ENCODE assay signal across 20 cellular contexts in the genomic region with DNA sequence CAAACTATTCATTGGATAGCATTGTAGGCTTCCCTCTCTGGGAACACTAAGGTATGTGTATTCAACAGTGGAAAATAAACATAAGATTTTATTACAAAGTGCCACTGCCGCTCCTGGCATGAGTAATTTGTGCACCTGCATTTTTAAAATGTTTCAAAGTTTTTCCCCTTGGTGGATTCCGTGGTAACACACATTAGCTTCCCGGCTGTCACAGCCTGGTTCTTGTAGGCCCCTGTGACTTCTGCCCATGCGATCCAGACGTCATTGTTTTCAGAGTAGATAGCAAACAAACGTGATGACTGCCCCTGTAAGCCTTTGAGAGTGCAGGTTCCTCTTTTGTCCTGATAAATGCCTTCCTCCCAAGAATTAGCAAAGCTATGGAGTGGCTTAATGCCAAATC.
DNase-seq lines count a peak whose midpoint lies in the region; ATAC-seq and TF ChIP-seq lines count a peak whose summit lies in the region.
"Had no signal": no experiment of that assay in that cellular context is flagged by ENCODE, and none has a peak within 500 bp of the region (broad histone marks: within the 10 kb centered on the region; RNA-seq: fewer than 3 reads in every experiment).

No MANE protein-coding gene starts in this region.

- H3K4me3 ChIP-seq in GM23338 = no peak overlapping the region
- H3K4me3 ChIP-seq in neural progenitor cell = no peak overlapping the region
- H3K4me3 ChIP-seq: GM12878, suprapubic skin had no signal

- H3K79me2 ChIP-seq in GM23338 (replicated peaks; ENCODE audit: insufficient read depth) = no peaks in the 10 kb centered on the region
- no peaks in the 10 kb centered on the region for H3K79me2 ChIP-seq in neural progenitor cell (ENCODE audit: low read depth)

- no peaks in the 10 kb centered on the region for H4K20me1 ChIP-seq in GM23338 (replicated peaks; ENCODE audit: insufficient read depth)
- H4K20me1 ChIP-seq in neural progenitor cell (ENCODE audit: low read depth) = no peaks in the 10 kb centered on the region

- H3F3A ChIP-seq in GM23338 (replicated peaks; ENCODE audit: low read depth) (no peaks in the 10 kb centered on the region), neural progenitor cell (ENCODE audit: low read depth) (peaks cover 40% of the 10 kb centered on the region)

- H3K4me1 Mint-ChIP-seq in GM23338 (peaks cover 21% of the 10 kb centered on the region), activated B cell treated with CpG ODN at 0.5 μM for 24 hours (peaks cover 56% of the 10 kb centered on the region), neural progenitor cell (peaks cover 40% of the 10 kb centered on the region)

- H3K9me2 ChIP-seq in GM23338 (ENCODE audit: insufficient read depth) = peaks cover 12% of the 10 kb centered on the region

- H3K27ac Mint-ChIP-seq in GM23338 = no peak overlapping the region; the same call in 1 of the 2 replicates
- peak overlapping the region; percentile 63 for H3K27ac Mint-ChIP-seq in activated B cell treated with CpG ODN at 0.5 μM for 24 hours
- H3K27ac Mint-ChIP-seq in neural progenitor cell = peak overlapping the region; percentile 69
- H3K27ac Mint-ChIP-seq: T-cell had no signal

- no peaks in the 10 kb centered on the region for H3K27me3 ChIP-seq in GM23338 (ENCODE audit: insufficient read depth)
- H3K27me3 ChIP-seq in neural progenitor cell = no peaks in the 10 kb centered on the region
- H3K27me3 ChIP-seq: suprapubic skin had no signal

- CTCF ChIA-PET in activated B cell treated with CpG ODN at 0.5 μM for 24 hours (lab: Charles Lee) = no interaction called here

- peak overlapping the region; percentile 23; the same call in 1 of the 2 replicates for H3K4me2 ChIP-seq in GM23338
- H3K4me2 ChIP-seq in neural progenitor cell = peak overlapping the region; percentile 55
- H3K4me2 ChIP-seq: KMS-11 had no signal

- no peak overlapping the region for H3K4me3 Mint-ChIP-seq in GM23338
- H3K4me3 Mint-ChIP-seq in activated B cell treated with CpG ODN at 0.5 μM for 24 hours = no peak overlapping the region
- H3K4me3 Mint-ChIP-seq in neural progenitor cell = no peak overlapping the region
- H3K4me3 Mint-ChIP-seq: neural crest cell, T-cell had no signal

- no peak for TF ChIP-seq CTCF in GM23338 (conservative IDR thresholded peaks at IDR 0.05; ENCODE audit: low read depth in 2 of 2)
- no peak for TF ChIP-seq CTCF in activated B cell treated with CpG ODN at 0.5 μM for 24 hours (IDR thresholded peaks at IDR 0.05)
- TF ChIP-seq CTCF in neural progenitor cell (IDR thresholded peaks at IDR 0.05) = no peak

- H3K9me3 ChIP-seq in neural progenitor cell (ENCODE audit: low read depth) = no peaks in the 10 kb centered on the region
- H3K9me3 ChIP-seq: suprapubic skin had no signal

- no peaks in the 10 kb centered on the region; the same call in 2 of the 3 replicates for H3K36me3 Mint-ChIP-seq in GM23338 (ENCODE audit: low read depth)
- H3K36me3 Mint-ChIP-seq in activated B cell treated with CpG ODN at 0.5 μM for 24 hours (ENCODE audit: low read depth) = no peaks in the 10 kb centered on the region
- peaks cover 25% of the 10 kb centered on the region for H3K36me3 Mint-ChIP-seq in neural progenitor cell
- H3K36me3 Mint-ChIP-seq: T-cell had no signal

- H3K36me3 ChIP-seq in GM23338 (ENCODE audit: insufficient read depth) (no peaks in the 10 kb centered on the region), neural progenitor cell (no peaks in the 10 kb centered on the region)
- H3K36me3 ChIP-seq: suprapubic skin had no signal

- H3K27ac ChIP-seq in GM23338 (ENCODE audit: low read depth) (no peak overlapping the region), neural progenitor cell (peak overlapping the region; percentile 83)
- H3K27ac ChIP-seq: KMS-11, RWPE1, suprapubic skin had no signal

- POLR2A ChIA-PET in activated B cell treated with CpG ODN at 0.5 μM for 24 hours (lab: Charles Lee) = interaction anchor here (0.6 kb wide), 1 partner anchor 10 kb away, joined by 7 read pairs; no protein-coding TSS in a partner anchor

- H3K27me3 Mint-ChIP-seq in GM23338 (ENCODE audit: insufficient read depth, low read depth, poor library complexity) (no peaks in the 10 kb centered on the region), activated B cell treated with CpG ODN at 0.5 μM for 24 hours (no peaks in the 10 kb centered on the region), neural progenitor cell (ENCODE audit: insufficient read depth, low read depth) (peaks cover 5% of the 10 kb centered on the region)
- H3K27me3 Mint-ChIP-seq: T-cell had no signal

- no peak overlapping the region for H3K9ac ChIP-seq in neural progenitor cell
- H3K9ac ChIP-seq: KMS-11 had no signal

- DNase-seq in GM23338 (ENCODE audit: low spot score) = peak; percentile 37
- DNase-seq in NCI-H345 treated with DMSO at 0.1 percent for 48 hours (lab: John Stamatoyannopoulos, UW; ENCODE audit: unreplicated experiment) = peak; percentile 14
- no peak for DNase-seq in activated B cell treated with CpG ODN at 0.5 μM for 24 hours
- DNase-seq in neural progenitor cell (ENCODE audit: low spot score) = peak; percentile 81
- no peak for DNase-seq in NCI-H524 treated with DMSO at 0.1 percent for 48 hours (lab: John Stamatoyannopoulos, UW)
- no peak for DNase-seq in OCI-M2 (lab: John Stamatoyannopoulos, UW; ENCODE audit: unreplicated experiment)
- no peak for DNase-seq in NCI-H2171 treated with DMSO at 0.1 percent for 48 hours (lab: John Stamatoyannopoulos, UW)
- DNase-seq: activated CD4-positive, CD25-positive, alpha-beta regulatory T cell treated with anti-CD3 and anti-CD28 coated beads, Interleukin-2, amount 50 U/mL, for 72 hours; activated gamma-delta T cell; foreskin melanocyte; NCI-H146; stimulated activated CD4-positive, alpha-beta T cell treated with anti-CD3 and anti-CD28 coated beads, Interleukin-2, amount 100 ng/mL, for 24 hours; T-cell had no signal

- H3K9me3 Mint-ChIP-seq in GM23338 = no peaks in the 10 kb centered on the region
- H3K9me3 Mint-ChIP-seq in activated B cell treated with CpG ODN at 0.5 μM for 24 hours = no peaks in the 10 kb centered on the region
- H3K9me3 Mint-ChIP-seq in neural progenitor cell = peaks cover 16% of the 10 kb centered on the region
- H3K9me3 Mint-ChIP-seq: T-cell had no signal

- ATAC-seq in GM23338 (peak; percentile 80), activated B cell treated with CpG ODN at 0.5 μM for 24 hours (ENCODE audit: low read depth) (peak; percentile 34), GM19397 (IDR thresholded peaks at IDR 0.05; ENCODE audit: unreplicated experiment) (no peak)
- ATAC-seq: GM12878, sciatic nerve, T-cell had no signal

- intact Hi-C loops in activated B cell treated with CpG ODN at 0.5 μM for 24 hours (cut with micrococcal nuclease) = no loop called here

- H2AFZ ChIP-seq in GM23338 = no peak overlapping the region
- no peak overlapping the region for H2AFZ ChIP-seq in neural progenitor cell (replicated peaks)

- H3K4me1 ChIP-seq in GM23338 (ENCODE audit: insufficient read depth) (peaks cover 18% of the 10 kb centered on the region), neural progenitor cell (peaks cover 33% of the 10 kb centered on the region)
- H3K4me1 ChIP-seq: suprapubic skin had no signal

TF ChIP-seq in GM23338, 12 proteins besides CTCF, POLR2A, EP300 and RAD21:
- no peak for TF ChIP-seq POLR2AphosphoS5 (IDR thresholded peaks at IDR 0.05; ENCODE audit: low read depth)
- TF ChIP-seq CREB1 (CRISPR knock-in tag; IDR thresholded peaks at IDR 0.05; ENCODE audit: low read depth) = 0 out of 2 replicates have a peak, but pooled peaks have one; percentile 20
- TF ChIP-seq, protein P1, sequence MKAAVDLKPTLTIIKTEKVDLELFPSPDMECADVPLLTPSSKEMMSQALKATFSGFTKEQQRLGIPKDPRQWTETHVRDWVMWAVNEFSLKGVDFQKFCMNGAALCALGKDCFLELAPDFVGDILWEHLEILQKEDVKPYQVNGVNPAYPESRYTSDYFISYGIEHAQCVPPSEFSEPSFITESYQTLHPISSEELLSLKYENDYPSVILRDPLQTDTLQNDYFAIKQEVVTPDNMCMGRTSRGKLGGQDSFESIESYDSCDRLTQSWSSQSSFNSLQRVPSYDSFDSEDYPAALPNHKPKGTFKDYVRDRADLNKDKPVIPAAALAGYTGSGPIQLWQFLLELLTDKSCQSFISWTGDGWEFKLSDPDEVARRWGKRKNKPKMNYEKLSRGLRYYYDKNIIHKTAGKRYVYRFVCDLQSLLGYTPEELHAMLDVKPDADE (IDR thresholded peaks at IDR 0.05) = no peak
- no peak for TF ChIP-seq ZNF114 (CRISPR knock-in tag; IDR thresholded peaks at IDR 0.05)
- TF ChIP-seq EZH2phosphoT487 (IDR thresholded peaks at IDR 0.05; ENCODE audit: unreplicated experiment) = no peak
- TF ChIP-seq NANOG (IDR thresholded peaks at IDR 0.05; ENCODE audit: borderline replicate concordance) = no peak

Comparison
In these comparisons a context has a peak if more than half of its experiments do, and no peak if none do; other contexts are left out.
1. DNase-seq: peak in GM23338 (single experiment), NCI-H345 treated with DMSO at 0.1 percent for 48 hours (single experiment) and neural progenitor cell (single experiment); none in activated B cell treated with CpG ODN at 0.5 μM for 24 hours (single experiment), NCI-H524 treated with DMSO at 0.1 percent for 48 hours (single experiment), OCI-M2 (single experiment) and NCI-H2171 treated with DMSO at 0.1 percent for 48 hours (single experiment).